ENCODE assay signal across 25 cellular contexts in the genomic region with DNA sequence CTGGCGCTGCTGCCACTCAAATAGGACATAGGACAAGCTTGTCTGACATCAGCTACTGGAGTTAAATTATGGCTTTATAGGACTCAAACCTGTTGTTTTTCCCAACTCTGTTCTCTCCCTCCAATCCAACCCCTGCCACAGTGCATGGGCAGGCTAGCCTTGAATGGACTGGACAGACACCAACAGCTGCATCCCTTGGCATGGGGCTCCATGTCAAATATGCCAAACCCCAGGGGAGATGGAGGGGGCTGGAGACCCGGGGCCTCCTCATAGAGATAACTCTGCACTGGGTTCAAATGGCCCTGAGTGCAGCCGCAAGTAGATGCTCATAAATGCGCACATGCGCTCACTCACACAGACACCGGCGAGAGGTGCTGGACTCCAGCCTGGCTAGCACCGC. TPM values are rescaled to one million over a fixed set of nuclear protein-coding genes. Genes with fewer than 3 reads are reported as not detected.
DNase-seq lines count a peak whose midpoint lies in the region; TF ChIP-seq lines count a peak whose summit lies in the region.
"Had no signal": no experiment of that assay in that cellular context is flagged by ENCODE, and none has a peak within 500 bp of the region (broad histone marks: within the 10 kb centered on the region; RNA-seq: fewer than 3 reads in every experiment).

No MANE protein-coding gene starts in this region.

- no peak overlapping the region for H2AFZ ChIP-seq in smooth muscle cell (ENCODE audit: low read depth)
- H2AFZ ChIP-seq: GM23248 had no signal

- H3K4me3 Mint-ChIP-seq in CD14-positive monocyte (no peak overlapping the region), nephron (no peak overlapping the region), mesothelial cell of epicardium (no peak overlapping the region)
- H3K4me3 Mint-ChIP-seq: CD4-positive, alpha-beta memory T cell had no signal

- H3K9me3 Mint-ChIP-seq in CD14-positive monocyte (no peaks in the 10 kb centered on the region), nephron (no peaks in the 10 kb centered on the region), mesothelial cell of epicardium (no peaks in the 10 kb centered on the region)
- H3K9me3 Mint-ChIP-seq: CD4-positive, alpha-beta memory T cell had no signal

- H3K79me2 ChIP-seq in smooth muscle cell (ENCODE audit: low read depth): no peaks in the 10 kb centered on the region

- DNase-seq in CD14-positive monocyte (ENCODE audit: low spot score) (no peak), smooth muscle cell (lab: John Stamatoyannopoulos, UW; ENCODE audit: unreplicated experiment) (no peak), head of caudate nucleus (no peak), mesothelial cell of epicardium (ENCODE audit: low spot score in 2 of 2, unreplicated experiment in 2 of 2) (no peak), HK-2 (ENCODE audit: unreplicated experiment) (no peak), AG08395 (ENCODE audit: low spot score) (no peak)
- DNase-seq: BE2C; Caco-2; DMS 273 treated with DMSO at 0.1 percent for 48 hours; DMS79 treated with DMSO at 0.1 percent for 48 hours; GM23248; NCI-H1105; NCI-H2029 treated with DMSO at 0.1 percent for 48 hours; NCI-H226; NCI-H510A treated with DMSO at 0.1 percent for 48 hours; NCI-H774; NK-92 treated with Interleukin-12 subunit alpha and Interleukin-12 subunit beta, amount 100 ng/mL, for 24 hours had no signal

- H3K27me3 Mint-ChIP-seq in CD14-positive monocyte (ENCODE audit: low read depth in 3 of 3) (peaks cover 0 to 4% (median 0%) of the 10 kb centered on the region in 3 donors), nephron (ENCODE audit: low read depth) (no peaks in the 10 kb centered on the region), mesothelial cell of epicardium (ENCODE audit: low read depth) (no peaks in the 10 kb centered on the region)
- H3K27me3 Mint-ChIP-seq: CD4-positive, alpha-beta memory T cell had no signal

- H3K4me2 ChIP-seq in smooth muscle cell: no peak overlapping the region
- H3K4me2 ChIP-seq: A549, KMS-11 had no signal

- no peaks in the 10 kb centered on the region for H3K36me3 ChIP-seq in smooth muscle cell (ENCODE audit: low read depth)
- H3K36me3 ChIP-seq: BE2C, HAP-1 had no signal

- H3K4me3 ChIP-seq in smooth muscle cell: no peak overlapping the region
- H3K4me3 ChIP-seq: A549, GM23248, HAP-1 had no signal

- TF ChIP-seq CTCF in CD14-positive monocyte (IDR thresholded peaks at IDR 0.05): no peak
- TF ChIP-seq CTCF in VCaP (conservative IDR thresholded peaks at IDR 0.05): no peak
- TF ChIP-seq CTCF in nephron (IDR thresholded peaks at IDR 0.05; ENCODE audit: unreplicated experiment in 3 of 3): no peak
- no peak for TF ChIP-seq CTCF in smooth muscle cell (IDR thresholded peaks at IDR 0.05; ENCODE audit: borderline replicate concordance, insufficient read depth, poor library complexity, severe bottlenecking)
- no peak for TF ChIP-seq CTCF in mesothelial cell of epicardium (IDR thresholded peaks at IDR 0.05; ENCODE audit: unreplicated experiment)

- H4K20me1 ChIP-seq in smooth muscle cell (ENCODE audit: low read depth): peaks cover 26% of the 10 kb centered on the region

- H3F3A ChIP-seq in smooth muscle cell (ENCODE audit: low read depth): peaks cover 14% of the 10 kb centered on the region

- H3K4me1 ChIP-seq in smooth muscle cell (ENCODE audit: low read depth): no peaks in the 10 kb centered on the region
- H3K4me1 ChIP-seq: BE2C had no signal

- H3K36me3 Mint-ChIP-seq in CD14-positive monocyte (peaks cover 48 to 69% of the 10 kb centered on the region in 2 donors), nephron (ENCODE audit: low read depth) (peaks cover 4% of the 10 kb centered on the region), mesothelial cell of epicardium (no peaks in the 10 kb centered on the region)

- no peaks in the 10 kb centered on the region for H3K27me3 ChIP-seq in smooth muscle cell (ENCODE audit: low read depth)
- H3K27me3 ChIP-seq: BE2C had no signal

- H3K4me1 Mint-ChIP-seq in CD14-positive monocyte: peaks cover 7% of the 10 kb centered on the region
- H3K4me1 Mint-ChIP-seq in nephron: peaks cover 22% of the 10 kb centered on the region
- H3K4me1 Mint-ChIP-seq in mesothelial cell of epicardium: peaks cover 6% of the 10 kb centered on the region

- 92% methylated on average over 8 of the region's 8 CpGs for WGBS in smooth muscle cell (ENCODE audit: low lambda C conversion rate)

- H3K9me3 ChIP-seq in smooth muscle cell (replicated peaks; ENCODE audit: low read depth): no peaks in the 10 kb centered on the region
- H3K9me3 ChIP-seq: A549, BE2C, Caco-2, HAP-1 had no signal

- intact Hi-C loops in CD14-positive monocyte (cut with micrococcal nuclease) (loop anchor here (2.0 to 10.0 kb wide), 2 partner anchors 56 to 296 kb away; no protein-coding TSS in a partner anchor), head of caudate nucleus (cut with DNase I) (no loop called here)

- H3K27ac ChIP-seq in VCaP (peak overlapping the region; percentile 84), smooth muscle cell (ENCODE audit: low read depth) (peak overlapping the region; percentile 55)
- H3K27ac ChIP-seq: A549, HL-60, KMS-11 had no signal

- H3K27ac Mint-ChIP-seq in CD14-positive monocyte: peak overlapping the region in 4 of 7 donors; percentile 10 to 78 (median 43)
- peak overlapping the region in 2 of 3 experiments; percentile 39 to 54 for H3K27ac Mint-ChIP-seq in nephron
- H3K27ac Mint-ChIP-seq in mesothelial cell of epicardium: no peak overlapping the region

- no peak overlapping the region for H3K9ac ChIP-seq in smooth muscle cell (ENCODE audit: low read depth)
- H3K9ac ChIP-seq: KMS-11 had no signal

RNA-seq across cellular contexts. Expression of a gene that starts 28.9 kb away (rescaled TPM):
- polyA plus RNA-seq in CD14-positive monocyte: under 1 TPM; 0.34 to 0.61 TPM
- not detected in 2 replicates for total RNA-seq in smooth muscle cell
- 0.10 and 0.72 TPM in 2 replicates for polyA plus RNA-seq in smooth muscle cell
- total RNA-seq in mesothelial cell of epicardium: not detected in 3 replicates
- total RNA-seq: Caco-2, GM23248, HT1080 had no signal
- polyA plus RNA-seq: A549, GM23248 had no signal

RNA-seq across cellular contexts. Expression of a gene that starts 30.0 kb away (rescaled TPM):
- 1 to 10 TPM; 1.9 to 3.8 TPM for polyA plus RNA-seq in CD14-positive monocyte
- total RNA-seq in smooth muscle cell: 8.8 and 13.6 TPM in 2 replicates
- polyA plus RNA-seq in smooth muscle cell: 15.4 and 22.4 TPM in 2 replicates
- total RNA-seq in mesothelial cell of epicardium: 24.8 to 29.1 TPM (median 26.5 TPM) in 3 replicates
